20 cellular contexts compared by ENCODE assay signal in the genomic region with DNA sequence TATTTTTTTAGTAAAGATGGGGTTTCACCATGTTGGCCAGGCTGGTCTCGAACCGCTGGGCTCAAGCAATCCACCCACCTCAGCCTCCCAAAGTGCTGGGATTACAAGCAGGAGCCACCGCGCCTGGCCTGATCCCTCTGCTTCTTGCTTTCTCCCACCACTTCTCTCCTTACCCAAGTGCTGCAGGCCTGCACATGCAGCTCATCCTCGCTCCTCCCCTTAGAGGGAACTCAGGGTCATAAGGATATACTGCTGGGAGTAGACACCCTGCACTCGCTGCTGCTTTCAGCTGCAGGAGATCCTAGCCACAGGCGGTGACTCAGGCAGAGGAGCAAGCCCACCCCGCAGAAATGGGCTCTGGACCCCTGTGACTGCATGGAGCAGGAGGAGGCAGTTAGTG.
"Had no signal": no experiment of that assay in that cellular context is flagged by ENCODE, and none has a peak within 500 bp of the region (broad histone marks: within the 10 kb centered on the region; RNA-seq: fewer than 3 reads in every experiment).

No MANE protein-coding gene starts in this region.

- H3K9me3 Mint-ChIP-seq: endodermal cell; natural killer cell; neural progenitor cell; stimulated activated naive B cell treated with anti-CD40 and anti-IgM and Interleukin-4, amounts not matched to agents 10 μg/mL and 1 μg/mL and 100 μg/mL, for 72 hours; stimulated activated naive CD8-positive, alpha-beta T cell treated with anti-CD3 and anti-CD28 coated beads, Interleukin-15, Interleukin-2, amounts not matched to agents 100 ng/mL and 50 ng/mL, for 24 hours had no signal

- H3K9me3 ChIP-seq: esophagus squamous epithelium, lower lobe of right lung, right lobe of liver, suprapubic skin, transverse colon, upper lobe of right lung, uterus had no signal

- H3K4me1 ChIP-seq: neural progenitor cell, uterus had no signal

- ATAC-seq: left ventricle myocardium superior; lower lobe of right lung; right lobe of liver; stimulated activated naive B cell treated with anti-CD40 and anti-IgM and Interleukin-4, amounts not matched to agents 10 μg/mL and 1 μg/mL and 100 μg/mL, for 72 hours had no signal

- H3K27ac Mint-ChIP-seq: endodermal cell; progenitor cell of endocrine pancreas; stimulated activated naive CD8-positive, alpha-beta T cell treated with anti-CD3 and anti-CD28 coated beads, Interleukin-15, Interleukin-2, amounts not matched to agents 100 ng/mL and 50 ng/mL, for 24 hours had no signal

- H3K27ac ChIP-seq: esophagus squamous epithelium, lower lobe of right lung, neural progenitor cell, parathyroid adenoma, right lobe of liver, suprapubic skin, transverse colon, upper lobe of right lung, uterus had no signal

- H3K4me3 Mint-ChIP-seq: endodermal cell; natural killer cell; neural progenitor cell; stimulated activated naive B cell treated with anti-CD40 and anti-IgM and Interleukin-4, amounts not matched to agents 10 μg/mL and 1 μg/mL and 100 μg/mL, for 72 hours; stimulated activated naive CD8-positive, alpha-beta T cell treated with anti-CD3 and anti-CD28 coated beads, Interleukin-15, Interleukin-2, amounts not matched to agents 100 ng/mL and 50 ng/mL, for 24 hours had no signal

- H3K27me3 Mint-ChIP-seq: progenitor cell of endocrine pancreas; stimulated activated naive B cell treated with anti-CD40 and anti-IgM and Interleukin-4, amounts not matched to agents 10 μg/mL and 1 μg/mL and 100 μg/mL, for 72 hours; stimulated activated naive CD8-positive, alpha-beta T cell treated with anti-CD3 and anti-CD28 coated beads, Interleukin-15, Interleukin-2, amounts not matched to agents 100 ng/mL and 50 ng/mL, for 24 hours had no signal

- H3K27me3 ChIP-seq: dorsolateral prefrontal cortex, esophagus squamous epithelium, neural progenitor cell, right lobe of liver, suprapubic skin, transverse colon, upper lobe of right lung, uterus had no signal

- DNase-seq: dorsolateral prefrontal cortex; effector CD4-positive, alpha-beta T cell; endodermal cell; esophagus squamous epithelium; left ventricle myocardium superior; lower lobe of right lung; natural killer cell; right lobe of liver; small intestine; stimulated activated CD4-positive, alpha-beta T cell treated with anti-CD3 and anti-CD28 coated beads, Interleukin-15, amount 100 ng/mL, for 24 hours; stimulated activated CD4-positive, alpha-beta T cell treated with anti-CD3 and anti-CD28 coated beads, Interleukin-2, amount 100 ng/mL, for 48 hours; stimulated activated naive B cell treated with anti-CD40 and anti-IgM and Interleukin-4, amounts not matched to agents 10 μg/mL and 1 μg/mL and 100 μg/mL, for 72 hours; transverse colon; upper lobe of right lung; uterus had no signal

- H3K36me3 Mint-ChIP-seq: natural killer cell had no signal
